In genomic region chr3:16482770-16483531, GRCh38 we compare ENCODE assay signal across 8 cellular contexts. TPM values are rescaled to one million over a fixed set of nuclear protein-coding genes. Genes with fewer than 3 reads are reported as not detected.
DNase-seq lines count a peak whose midpoint lies in the region; ATAC-seq and TF ChIP-seq lines count a peak whose summit lies in the region.

No MANE protein-coding gene starts in this region.

- H3K27ac ChIP-seq in CD4-positive, CD25-positive, alpha-beta regulatory T cell (ENCODE audit: insufficient read depth, low read length, poor library complexity, severe bottlenecking): peak overlapping the region; percentile 82

- peak overlapping the region; percentile 70 to 88 (median 76) for H3K4me3 Mint-ChIP-seq in CD4-positive, CD25-positive, alpha-beta regulatory T cell
- no peak overlapping the region for H3K4me3 Mint-ChIP-seq in chondrocyte (ENCODE audit: unreplicated experiment)
- peak overlapping the region; percentile 45 for H3K4me3 Mint-ChIP-seq in stimulated activated naive CD8-positive, alpha-beta T cell treated with anti-CD3 and anti-CD28 coated beads, Interleukin-15, Interleukin-2, amounts not matched to agents 100 ng/mL and 50 ng/mL, for 24 hours

- H3K27me3 ChIP-seq in CD4-positive, CD25-positive, alpha-beta regulatory T cell (ENCODE audit: control insufficient read depth, insufficient read depth, low read length): no peaks in the 10 kb centered on the region

- H3K9me3 Mint-ChIP-seq in CD4-positive, CD25-positive, alpha-beta regulatory T cell: no peaks in the 10 kb centered on the region
- no peaks in the 10 kb centered on the region for H3K9me3 Mint-ChIP-seq in chondrocyte (ENCODE audit: low read depth)
- H3K9me3 Mint-ChIP-seq in stimulated activated naive CD8-positive, alpha-beta T cell treated with anti-CD3 and anti-CD28 coated beads, Interleukin-15, Interleukin-2, amounts not matched to agents 100 ng/mL and 50 ng/mL, for 24 hours: no peaks in the 10 kb centered on the region

- peaks cover 24% of the 10 kb centered on the region for H3K36me3 ChIP-seq in CD4-positive, CD25-positive, alpha-beta regulatory T cell (ENCODE audit: control insufficient read depth, insufficient read depth, low read length)

- H3K4me1 Mint-ChIP-seq in CD4-positive, CD25-positive, alpha-beta regulatory T cell: peaks cover 31 to 98% (median 71%) of the 10 kb centered on the region in 4 donors
- peaks cover 78% of the 10 kb centered on the region for H3K4me1 Mint-ChIP-seq in chondrocyte (ENCODE audit: low read depth)
- peaks cover 87% of the 10 kb centered on the region for H3K4me1 Mint-ChIP-seq in stimulated activated naive CD8-positive, alpha-beta T cell treated with anti-CD3 and anti-CD28 coated beads, Interleukin-15, Interleukin-2, amounts not matched to agents 100 ng/mL and 50 ng/mL, for 24 hours (ENCODE audit: low read depth)

- peak overlapping the region; percentile 78 for H3K4me3 ChIP-seq in CD4-positive, CD25-positive, alpha-beta regulatory T cell (ENCODE audit: low read depth, low read length)

- no peaks in the 10 kb centered on the region for H3K27me3 Mint-ChIP-seq in CD4-positive, CD25-positive, alpha-beta regulatory T cell
- no peaks in the 10 kb centered on the region for H3K27me3 Mint-ChIP-seq in chondrocyte (ENCODE audit: low read depth)
- no peaks in the 10 kb centered on the region for H3K27me3 Mint-ChIP-seq in stimulated activated naive CD8-positive, alpha-beta T cell treated with anti-CD3 and anti-CD28 coated beads, Interleukin-15, Interleukin-2, amounts not matched to agents 100 ng/mL and 50 ng/mL, for 24 hours

- no peaks in the 10 kb centered on the region for H3K9me3 ChIP-seq in CD4-positive, CD25-positive, alpha-beta regulatory T cell (ENCODE audit: control insufficient read depth in 2 of 2, low read length in 2 of 2)

- no peak for TF ChIP-seq CTCF in chondrocyte (IDR thresholded peaks at IDR 0.05)

- H3K4me1 ChIP-seq in CD4-positive, CD25-positive, alpha-beta regulatory T cell (ENCODE audit: control insufficient read depth, insufficient read depth, low read length, poor library complexity, severe bottlenecking): peaks cover 58% of the 10 kb centered on the region

- peaks cover 28% of the 10 kb centered on the region for H3K36me3 Mint-ChIP-seq in CD4-positive, CD25-positive, alpha-beta regulatory T cell
- peaks cover 1% of the 10 kb centered on the region for H3K36me3 Mint-ChIP-seq in chondrocyte (ENCODE audit: low read depth)
- H3K36me3 Mint-ChIP-seq in stimulated activated naive CD8-positive, alpha-beta T cell treated with anti-CD3 and anti-CD28 coated beads, Interleukin-15, Interleukin-2, amounts not matched to agents 100 ng/mL and 50 ng/mL, for 24 hours (ENCODE audit: low read depth): peaks cover 86% of the 10 kb centered on the region

- peak; percentile 35 to 85 (median 48) for DNase-seq in CD4-positive, CD25-positive, alpha-beta regulatory T cell
- DNase-seq in NCI-H510A treated with DMSO at 0.1 percent for 48 hours (lab: John Stamatoyannopoulos, UW): peak; percentile 93
- no peak for DNase-seq in chondrocyte (ENCODE audit: low spot score)
- no peak for DNase-seq in COLO829 (ENCODE audit: low spot score)
- DNase-seq in GM03348 (ENCODE audit: low spot score): no peak

- peak overlapping the region; percentile 81 to 99 (median 88) for H3K27ac Mint-ChIP-seq in CD4-positive, CD25-positive, alpha-beta regulatory T cell
- peak overlapping the region; percentile 90 for H3K27ac Mint-ChIP-seq in chondrocyte (ENCODE audit: unreplicated experiment)
- H3K27ac Mint-ChIP-seq in stimulated activated naive CD8-positive, alpha-beta T cell treated with anti-CD3 and anti-CD28 coated beads, Interleukin-15, Interleukin-2, amounts not matched to agents 100 ng/mL and 50 ng/mL, for 24 hours: peak overlapping the region; percentile 86

- peak; percentile 72 to 76 for ATAC-seq in CD4-positive, CD25-positive, alpha-beta regulatory T cell (ENCODE audit: low read depth in 2 of 2)
- ATAC-seq in GM19025 (IDR thresholded peaks at IDR 0.05; ENCODE audit: low read depth, unreplicated experiment) (peak; percentile 50), HG03108 (IDR thresholded peaks at IDR 0.05; ENCODE audit: unreplicated experiment) (peak; percentile 56)

RNA-seq across cellular contexts. Expression of gene RFTN1, which starts 30.5 kb away (rescaled TPM):
- total RNA-seq in CD4-positive, CD25-positive, alpha-beta regulatory T cell: 110 TPM
- 100 to 1,000 TPM in 2 of 4 donors, 10 to 100 TPM in 2; 87.1 to 111 (median 97.5) TPM for polyA plus RNA-seq in CD4-positive, CD25-positive, alpha-beta regulatory T cell
- 53.3 to 54.9 TPM (median 53.4 TPM) in 3 replicates for total RNA-seq in chondrocyte

Comparison
In these comparisons a context has a peak if more than half of its experiments do, and no peak if none do; other contexts are left out.
1. DNase-seq: peak in CD4-positive, CD25-positive, alpha-beta regulatory T cell (3 of 3) and NCI-H510A treated with DMSO at 0.1 percent for 48 hours (single experiment); none in chondrocyte (single experiment), COLO829 (single experiment) and GM03348 (single experiment).
2. Peak in every context shown above with its lines, with median percentiles within 50 percentile points of each other: ATAC-seq and H3K27ac Mint-ChIP-seq.